Comparison of ENCODE assay signal across 17 cellular contexts in genomic region chr18:63128242-63128967, GRCh38.
DNase-seq lines count a peak whose midpoint lies in the region; ATAC-seq and TF ChIP-seq lines count a peak whose summit lies in the region.
"Had no signal": no experiment of that assay in that cellular context is flagged by ENCODE, and none has a peak within 500 bp of the region (broad histone marks: within the 10 kb centered on the region; RNA-seq: fewer than 3 reads in every experiment).

No MANE protein-coding gene starts in this region.

- H4K91ac ChIP-seq in H9 (ENCODE audit: insufficient read length, low read depth, low read length) = no peak overlapping the region

- H2AFZ ChIP-seq in H9 (ENCODE audit: low read length) = no peak overlapping the region
- H2AFZ ChIP-seq in neural progenitor cell (replicated peaks) = no peak overlapping the region

- TF ChIP-seq CTCF in H9 (conservative IDR thresholded peaks at IDR 0.05) (no peak), neural progenitor cell (IDR thresholded peaks at IDR 0.05) (no peak), heart left ventricle (IDR thresholded peaks at IDR 0.05) (no peak)

- intact Hi-C loops in heart left ventricle (cut with DNase I) = loop anchor here in 5 of 10 donors (5.0 to 10.0 kb wide), 5 partner anchors 111 to 306 kb away; partner anchors contain the start of gene VPS4B (in 1 of the 5)

- ATAC-seq in activated CD8-positive, alpha-beta T cell treated with anti-CD3 and anti-CD28 coated beads, Interleukin-2, amount 10 ng/mL, durations not matched to agents 7 days and 5 days = no peak
- ATAC-seq in HG02840 (IDR thresholded peaks at IDR 0.05; ENCODE audit: low FRiP score, unreplicated experiment) (no peak), heart left ventricle (no peak)
- ATAC-seq: left lung, PC-3 had no signal

- no peaks in the 10 kb centered on the region for H3F3A ChIP-seq in neural progenitor cell (ENCODE audit: low read depth)

- no CpG with 5 or more reads among the region's 8 CpGs for WGBS in H9 (ENCODE audit: extremely low coverage, insufficient read length, low lambda C conversion rate)
- WGBS in heart left ventricle, 4 donors = 91 to 94% (median 93%) methylated on average over 8 of the region's 8 CpGs

- in situ Hi-C loops in KBM-7 (cut with MboI; ENCODE audit: low pct_unique_long_range_greater_than_20kb, low sequenced_read_pairs) = loop anchor here (25.0 kb wide), 1 partner anchor 184 kb away; the partner anchor contains the start of gene BCL2

- H2BK5ac ChIP-seq in H9 (ENCODE audit: insufficient read length, low read length) = no peak overlapping the region

- H3K4me3 Mint-ChIP-seq in H9 = no peak overlapping the region
- no peak overlapping the region for H3K4me3 Mint-ChIP-seq in activated CD8-positive, alpha-beta T cell treated with anti-CD3 and anti-CD28 coated beads, Interleukin-2, amount 10 ng/mL, durations not matched to agents 7 days and 5 days
- no peak overlapping the region for H3K4me3 Mint-ChIP-seq in neural progenitor cell

- H3K56ac ChIP-seq in H9 (ENCODE audit: insufficient read length, low read depth, low read length) = no peak overlapping the region

- TF ChIP-seq POLR2A in heart left ventricle (IDR thresholded peaks at IDR 0.05) = no peak

- no peak overlapping the region for H3K18ac ChIP-seq in H9 (ENCODE audit: insufficient read length, low read depth, low read length)

- H3K36me3 Mint-ChIP-seq in H9 (ENCODE audit: insufficient read depth in 1 of 3, low read depth in 3 of 3) (no peaks in the 10 kb centered on the region; a peak in 1 of 7 replicates), neural progenitor cell (no peaks in the 10 kb centered on the region)
- peaks cover 63% of the 10 kb centered on the region for H3K36me3 Mint-ChIP-seq in activated CD8-positive, alpha-beta T cell treated with anti-CD3 and anti-CD28 coated beads, Interleukin-2, amount 10 ng/mL, durations not matched to agents 7 days and 5 days (ENCODE audit: low read depth)

- no peak overlapping the region for H2BK120ac ChIP-seq in H9 (ENCODE audit: low read depth, low read length, poor library complexity, severe bottlenecking)

- H3K27ac ChIP-seq in H9 (ENCODE audit: insufficient read length, low read depth, low read length) = no peak overlapping the region
- H3K27ac ChIP-seq in neural progenitor cell = no peak overlapping the region
- H3K27ac ChIP-seq in heart left ventricle = no peak overlapping the region
- H3K27ac ChIP-seq: C4-2B, coronary artery, left lung had no signal

- H4K20me1 ChIP-seq in H9 (ENCODE audit: control insufficient read depth, insufficient read depth, insufficient read length) (no peaks in the 10 kb centered on the region), neural progenitor cell (ENCODE audit: low read depth) (no peaks in the 10 kb centered on the region)

- H2BK12ac ChIP-seq in H9 (ENCODE audit: insufficient read length, low read depth, low read length) = no peak overlapping the region

- H2BK20ac ChIP-seq in H9 (ENCODE audit: low read depth, low read length, poor library complexity, severe bottlenecking) = no peak overlapping the region

- H3K23me2 ChIP-seq in H9 (ENCODE audit: insufficient read length, low read depth, low read length, poor library complexity, severe bottlenecking) = no peaks in the 10 kb centered on the region

- H3K27ac Mint-ChIP-seq in H9 (peak overlapping the region in 2 of 3 experiments; percentile 27 to 30; a peak in 2 of 7 replicates), neural progenitor cell (peak overlapping the region; percentile 14)
- peak overlapping the region; percentile 66 for H3K27ac Mint-ChIP-seq in activated CD8-positive, alpha-beta T cell treated with anti-CD3 and anti-CD28 coated beads, Interleukin-2, amount 10 ng/mL, durations not matched to agents 7 days and 5 days

- no peak overlapping the region for H3K4me2 ChIP-seq in H9 (ENCODE audit: insufficient read depth, insufficient read length, low read length)
- no peak overlapping the region for H3K4me2 ChIP-seq in neural progenitor cell

- peak; percentile 37 for DNase-seq in activated CD8-positive, alpha-beta memory T cell treated with anti-CD3 and anti-CD28 coated beads for 24 hours
- DNase-seq in activated CD8-positive, alpha-beta memory T cell treated with anti-CD3 and anti-CD28 coated beads, Interleukin-2, amount 50 U/mL, for 4 hours = no peak
- DNase-seq in H9 (no peak), neural progenitor cell (ENCODE audit: low spot score) (no peak), KBM-7 (no peak), heart left ventricle (no peak)
- no peak for DNase-seq in activated CD8-positive, alpha-beta T cell treated with anti-CD3 and anti-CD28 coated beads, Interleukin-2, amount 10 ng/mL, durations not matched to agents 7 days and 5 days
- DNase-seq: DMS79 treated with DMSO at 0.1 percent for 48 hours; left lung; NCI-H146; NCI-H748 treated with DMSO at 0.1 percent for 48 hours; PC-3; SIG-M5; stimulated activated CD4-positive, alpha-beta T cell treated with anti-CD3 and anti-CD28 coated beads, Interleukin-4, amount 100 ng/mL, for 4 hours had no signal

- no peak overlapping the region for H2BK15ac ChIP-seq in H9 (ENCODE audit: low read depth, low read length)

- H3K9me3 ChIP-seq in H9 (ENCODE audit: control insufficient read depth, low read depth, low read length) = no peaks in the 10 kb centered on the region
- H3K9me3 ChIP-seq in neural progenitor cell (ENCODE audit: low read depth) = no peaks in the 10 kb centered on the region
- H3K9me3 ChIP-seq in heart left ventricle = no peaks in the 10 kb centered on the region
- H3K9me3 ChIP-seq: left lung had no signal

- peaks cover 1% of the 10 kb centered on the region for H3K27me3 Mint-ChIP-seq in H9 (ENCODE audit: low read depth)
- H3K27me3 Mint-ChIP-seq in activated CD8-positive, alpha-beta T cell treated with anti-CD3 and anti-CD28 coated beads, Interleukin-2, amount 10 ng/mL, durations not matched to agents 7 days and 5 days (ENCODE audit: low read depth) = no peaks in the 10 kb centered on the region
- H3K27me3 Mint-ChIP-seq in neural progenitor cell (ENCODE audit: insufficient read depth, low read depth) = no peaks in the 10 kb centered on the region

- no peak overlapping the region for H3K4ac ChIP-seq in H9 (ENCODE audit: low read depth, low read length)

- H2AK5ac ChIP-seq in H9 (ENCODE audit: insufficient read length, low read length) = no peak overlapping the region

- H3K9ac ChIP-seq in H9 (ENCODE audit: extremely low read depth, insufficient read length, low read length) (no peak overlapping the region), neural progenitor cell (no peak overlapping the region)

- H4K5ac ChIP-seq in H9 (ENCODE audit: insufficient read length, low read depth, low read length) = no peak overlapping the region

- H3K9me3 Mint-ChIP-seq in H9 = peaks cover 0 to 4% of the 10 kb centered on the region in 2 experiments; a peak in 1 of 5 replicates
- H3K9me3 Mint-ChIP-seq in activated CD8-positive, alpha-beta T cell treated with anti-CD3 and anti-CD28 coated beads, Interleukin-2, amount 10 ng/mL, durations not matched to agents 7 days and 5 days (ENCODE audit: insufficient read depth) = no peaks in the 10 kb centered on the region
- no peaks in the 10 kb centered on the region for H3K9me3 Mint-ChIP-seq in neural progenitor cell

- no peak overlapping the region for H3T11ph ChIP-seq in H9 (ENCODE audit: low read length)

- H3K4me1 ChIP-seq in H9 (ENCODE audit: insufficient read depth, low read length) = 0 out of 2 replicates have a peak, but pooled peaks cover 3% of the 10 kb centered on the region
- H3K4me1 ChIP-seq in neural progenitor cell = peaks cover 7% of the 10 kb centered on the region
- peaks cover 0 to 15% (median 8%) of the 10 kb centered on the region in 12 donors for H3K4me1 ChIP-seq in heart left ventricle

- no peak overlapping the region for H4K8ac ChIP-seq in H9 (replicated peaks; ENCODE audit: insufficient read length, low read depth, low read length)

- no peak overlapping the region for H3K14ac ChIP-seq in H9 (ENCODE audit: insufficient read depth, low read length)

- H3K79me1 ChIP-seq in H9 (ENCODE audit: insufficient read depth, low read depth, low read length, poor library complexity, severe bottlenecking) = no peaks in the 10 kb centered on the region

- H3K4me1 Mint-ChIP-seq in H9 = peaks cover 18 to 22% of the 10 kb centered on the region in 2 experiments
- peaks cover 31% of the 10 kb centered on the region for H3K4me1 Mint-ChIP-seq in activated CD8-positive, alpha-beta T cell treated with anti-CD3 and anti-CD28 coated beads, Interleukin-2, amount 10 ng/mL, durations not matched to agents 7 days and 5 days (ENCODE audit: low read depth)
- H3K4me1 Mint-ChIP-seq in neural progenitor cell = peaks cover 11% of the 10 kb centered on the region

- POLR2A ChIA-PET in activated CD8-positive, alpha-beta T cell treated with anti-CD3 and anti-CD28 coated beads, Interleukin-2, amount 10 ng/mL, durations not matched to agents 7 days and 5 days (lab: Charles Lee) = no interaction called here

- no peaks in the 10 kb centered on the region for H3K36me3 ChIP-seq in neural progenitor cell
- H3K36me3 ChIP-seq in heart left ventricle = peaks cover 0 to 10% (median 0%) of the 10 kb centered on the region in 9 donors
- H3K36me3 ChIP-seq: left lung had no signal

- no peaks in the 10 kb centered on the region for H3K79me2 ChIP-seq in H9 (ENCODE audit: insufficient read depth, low read length)
- H3K79me2 ChIP-seq in neural progenitor cell (ENCODE audit: low read depth) = no peaks in the 10 kb centered on the region

- CTCF ChIA-PET in activated CD8-positive, alpha-beta T cell treated with anti-CD3 and anti-CD28 coated beads, Interleukin-2, amount 10 ng/mL, durations not matched to agents 7 days and 5 days (lab: Charles Lee) = interaction anchor here (1.6 to 7.1 kb wide), 5 partner anchors 8 to 196 kb away, joined by 6 to 74 read pairs (median 9); no protein-coding TSS in a partner anchor

- no peak overlapping the region for H3K23ac ChIP-seq in H9 (ENCODE audit: insufficient read length, low read depth, low read length)

- no peak overlapping the region for H3K4me3 ChIP-seq in neural progenitor cell
- no peak overlapping the region for H3K4me3 ChIP-seq in heart left ventricle
- H3K4me3 ChIP-seq: coronary artery, left lung had no signal

- H3K27me3 ChIP-seq in H9 (ENCODE audit: insufficient read depth, low read length) (no peaks in the 10 kb centered on the region), neural progenitor cell (no peaks in the 10 kb centered on the region), heart left ventricle (no peaks in the 10 kb centered on the region)
- H3K27me3 ChIP-seq: left lung had no signal

Comparison
In these comparisons a context has a peak if more than half of its experiments do, and no peak if none do; other contexts are left out.
1. H3K27ac Mint-ChIP-seq: peak in every context shown above with its lines; median percentile 66 in activated CD8-positive, alpha-beta T cell treated with anti-CD3 and anti-CD28 coated beads, Interleukin-2, amount 10 ng/mL, durations not matched to agents 7 days and 5 days; 28 in H9; 14 in neural progenitor cell.